1 cellular context compared by ENCODE assay signal in the genomic region with DNA sequence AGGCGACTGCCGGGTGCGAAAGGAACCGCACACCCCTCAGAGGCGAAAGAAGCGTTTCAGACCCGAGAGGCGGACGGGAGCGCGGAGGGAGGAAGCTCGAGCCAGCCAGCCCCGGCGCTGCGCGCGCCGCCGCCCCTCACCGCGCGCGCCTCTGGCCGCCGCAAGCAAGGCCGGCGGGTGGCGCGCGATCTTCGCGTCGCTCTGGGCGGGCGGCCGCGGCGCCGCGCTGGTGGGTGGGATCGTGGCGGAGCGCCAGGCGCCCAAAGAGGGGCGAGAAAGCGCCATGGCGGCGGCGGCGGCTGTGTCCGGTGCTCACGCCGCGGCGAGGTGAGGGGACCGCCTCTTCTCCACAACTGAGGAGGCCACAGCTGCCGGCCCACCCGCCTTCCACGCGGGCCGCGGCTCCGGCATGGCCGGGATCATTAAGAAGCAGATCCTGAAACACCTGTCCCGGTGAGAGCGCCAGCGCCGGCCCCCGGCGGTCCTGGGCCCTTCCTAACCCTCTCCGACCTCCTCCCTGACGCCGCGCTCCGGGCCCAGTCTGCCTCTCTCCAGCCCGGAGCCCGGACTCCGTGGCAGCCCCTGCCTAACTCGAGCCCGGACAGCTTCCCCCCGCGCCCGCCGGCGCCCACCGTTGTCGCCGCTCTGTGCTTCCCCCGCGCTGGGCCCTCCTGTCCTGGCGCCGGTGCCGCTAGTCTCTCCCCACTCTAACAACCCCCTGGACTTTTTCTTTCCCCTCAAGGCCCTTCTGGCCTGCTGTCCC.
TF ChIP-seq lines count a peak whose summit lies in the region.

A gene with protein sequence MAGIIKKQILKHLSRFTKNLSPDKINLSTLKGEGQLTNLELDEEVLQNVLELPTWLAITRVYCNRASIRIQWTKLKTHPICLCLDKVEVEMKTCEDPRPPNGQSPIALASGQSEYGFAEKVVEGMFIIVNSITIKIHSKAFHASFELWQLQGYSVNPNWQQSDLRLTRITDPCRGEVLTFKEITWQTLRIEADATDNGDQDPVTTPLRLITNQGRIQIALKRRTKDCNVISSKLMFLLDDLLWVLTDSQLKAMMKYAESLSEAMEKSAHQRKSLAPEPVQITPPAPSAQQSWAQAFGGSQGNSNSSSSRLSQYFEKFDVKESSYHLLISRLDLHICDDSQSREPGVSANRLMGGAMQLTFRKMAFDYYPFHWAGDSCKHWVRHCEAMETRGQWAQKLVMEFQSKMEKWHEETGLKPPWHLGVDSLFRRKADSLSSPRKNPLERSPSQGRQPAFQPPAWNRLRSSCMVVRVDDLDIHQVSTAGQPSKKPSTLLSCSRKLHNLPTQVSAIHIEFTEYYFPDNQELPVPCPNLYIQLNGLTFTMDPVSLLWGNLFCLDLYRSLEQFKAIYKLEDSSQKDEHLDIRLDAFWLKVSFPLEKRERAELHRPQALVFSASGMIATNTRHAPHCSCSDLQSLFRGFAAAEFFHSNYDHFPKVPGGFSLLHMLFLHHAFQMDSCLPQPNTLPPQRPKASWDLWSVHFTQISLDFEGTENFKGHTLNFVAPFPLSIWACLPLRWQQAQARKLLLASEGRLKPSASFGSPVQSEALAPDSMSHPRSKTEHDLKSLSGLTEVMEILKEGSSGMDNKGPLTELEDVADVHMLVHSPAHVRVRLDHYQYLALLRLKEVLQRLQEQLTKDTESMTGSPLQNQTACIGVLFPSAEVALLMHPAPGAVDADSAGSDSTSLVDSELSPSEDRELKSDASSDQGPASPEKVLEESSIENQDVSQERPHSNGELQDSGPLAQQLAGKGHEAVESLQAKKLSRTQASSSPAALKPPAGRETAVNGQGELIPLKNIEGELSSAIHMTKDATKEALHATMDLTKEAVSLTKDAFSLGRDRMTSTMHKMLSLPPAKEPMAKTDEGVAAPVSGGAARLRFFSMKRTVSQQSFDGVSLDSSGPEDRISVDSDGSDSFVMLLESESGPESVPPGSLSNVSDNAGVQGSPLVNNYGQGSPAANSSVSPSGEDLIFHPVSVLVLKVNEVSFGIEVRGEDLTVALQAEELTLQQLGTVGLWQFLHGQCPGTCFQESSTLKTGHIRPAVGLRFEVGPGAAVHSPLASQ (N-terminal part only) (plus strand): TSS at position 242 of the 763 bp plus-strand sequence. CDS start 168 bp downstream, at position 410.

TF ChIP-seq in IMR-90, 13 proteins besides CTCF, POLR2A, EP300 and RAD21:
- 0 out of 2 replicates have a peak, but pooled peaks have one; percentile 53 for TF ChIP-seq MXI1 (IDR thresholded peaks at IDR 0.05; ENCODE audit: borderline replicate concordance, low read depth, low read length)
- peak; percentile 9; the same call in 1 of the 2 replicates for TF ChIP-seq MAZ (IDR thresholded peaks at IDR 0.05; ENCODE audit: borderline replicate concordance, low read depth, low read length)
- TF ChIP-seq RFX5 (IDR thresholded peaks at IDR 0.05; ENCODE audit: low read depth, low read length), result no peak
